Comparison of ENCODE assay signal across 8 cellular contexts in genomic region chr2:42133771-42134195, GRCh38. TPM values are rescaled to one million over a fixed set of nuclear protein-coding genes. Genes with fewer than 3 reads are reported as not detected.
A peak's percentile ranks its signal among the peaks of the same experiment; 100 is the strongest.
DNase-seq lines count a peak whose midpoint lies in the region; ATAC-seq and TF ChIP-seq lines count a peak whose summit lies in the region.

No MANE protein-coding gene starts in this region.

- H4K20me1 ChIP-seq in IMR-90 (ENCODE audit: insufficient read depth, low read length), result no peaks in the 10 kb centered on the region

- peak overlapping the region; percentile 78 for H2BK120ac ChIP-seq in IMR-90 (ENCODE audit: low read depth, low read length)

- H4K5ac ChIP-seq in IMR-90 (ENCODE audit: low read depth, low read length), result no peak overlapping the region; the same call in 1 of the 2 replicates

- dilution Hi-C loops in IMR-90 (cut with HindIII; ENCODE audit: low sequenced_read_pairs, unreplicated experiment), result no loop called here

- no peak overlapping the region for H2AK9ac ChIP-seq in IMR-90 (replicated peaks; ENCODE audit: low read depth, low read length, poor library complexity)

- peak overlapping the region; percentile 7 for H3K4ac ChIP-seq in IMR-90 (ENCODE audit: low read depth, low read length)

- H3K4me1 ChIP-seq in IMR-90 (ENCODE audit: control insufficient read depth, insufficient read depth, low read length), result peaks cover 31% of the 10 kb centered on the region

- POLR2A ChIA-PET in IMR-90 (lab: Charles Lee; ENCODE audit: unreplicated experiment), result interaction anchor here (0.7 kb wide), 1 partner anchor 39 kb away, joined by 4 read pairs; no protein-coding TSS in a partner anchor

- H3K9me3 ChIP-seq in IMR-90 (ENCODE audit: control insufficient read depth, insufficient read depth, low read length), result peaks cover 3% of the 10 kb centered on the region; the same call in 1 of the 2 replicates

- DNase-seq in AG10803 (ENCODE audit: low read depth) (no peak), IMR-90 (no peak), natural killer cell (no peak), putamen (ENCODE audit: low spot score) (no peak), Kasumi-1 (lab: John Stamatoyannopoulos, UW) (no peak), endothelial cell (ENCODE audit: low spot score) (no peak)

- H3K18ac ChIP-seq in IMR-90 (ENCODE audit: low read depth, low read length), result peak overlapping the region; percentile 47

- CTCF ChIA-PET in IMR-90 (lab: Yijun Ruan, JAX), result no interaction called here

- peak overlapping the region in 4 of 5 experiments; percentile 6 to 92 (median 82) for H3K27ac Mint-ChIP-seq in brain
- peak overlapping the region; percentile 89 to 95 for H3K27ac Mint-ChIP-seq in natural killer cell
- no peak overlapping the region for H3K27ac Mint-ChIP-seq in endothelial cell (ENCODE audit: unreplicated experiment)

- no peak overlapping the region for H2BK5ac ChIP-seq in IMR-90 (ENCODE audit: low read depth, low read length, poor library complexity, severe bottlenecking)

- no peaks in the 10 kb centered on the region for H3K27me3 Mint-ChIP-seq in brain
- H3K27me3 Mint-ChIP-seq in natural killer cell (ENCODE audit: low read depth in 2 of 2), result no peaks in the 10 kb centered on the region
- H3K27me3 Mint-ChIP-seq in endothelial cell (ENCODE audit: unreplicated experiment), result peaks cover 4% of the 10 kb centered on the region

- H3K4me3 Mint-ChIP-seq in brain (peak overlapping the region; percentile 37 to 76 (median 70)), natural killer cell (peak overlapping the region; percentile 67), endothelial cell (ENCODE audit: unreplicated experiment) (no peak overlapping the region)

- TF ChIP-seq CTCF in AG10803 (conservative IDR thresholded peaks at IDR 0.05; ENCODE audit: low read length) (no peak), IMR-90 (conservative IDR thresholded peaks at IDR 0.05; ENCODE audit: low read depth, low read length) (no peak), brain (conservative IDR thresholded peaks at IDR 0.05) (no peak), natural killer cell (IDR thresholded peaks at IDR 0.05) (no peak), endothelial cell (IDR thresholded peaks at IDR 0.05; ENCODE audit: unreplicated experiment) (no peak)

- peak overlapping the region; percentile 8 for H4K91ac ChIP-seq in IMR-90 (ENCODE audit: insufficient read depth, low read depth, low read length)

- H3K79me1 ChIP-seq in IMR-90 (ENCODE audit: low read depth in 1 of 2, low read length in 2 of 2), result no peaks in the 10 kb centered on the region

- 93% methylated on average over 3 of the region's 11 CpGs; no CpG with 5 or more reads in 1 of the 2 experiments for WGBS in IMR-90 (ENCODE audit: extremely low coverage in 2 of 2, insufficient read length in 1 of 2), 2 experiments

- TF ChIP-seq RAD21 in IMR-90 (IDR thresholded peaks at IDR 0.05; ENCODE audit: low read length), result no peak

- H3K23ac ChIP-seq in IMR-90 (ENCODE audit: low read depth, low read length), result no peak overlapping the region

- H3K36me3 Mint-ChIP-seq in brain, result no peaks in the 10 kb centered on the region
- no peaks in the 10 kb centered on the region for H3K36me3 Mint-ChIP-seq in natural killer cell
- H3K36me3 Mint-ChIP-seq in endothelial cell (ENCODE audit: low read depth, unreplicated experiment), result no peaks in the 10 kb centered on the region

- intact Hi-C loops in IMR-90 (cut with micrococcal nuclease) (loop anchor here (2.0 kb wide), 1 partner anchor 31 kb away; no protein-coding TSS in a partner anchor), natural killer cell (cut with micrococcal nuclease) (loop anchor here (1.0 to 2.0 kb wide), 5 partner anchors 31 to 237 kb away; partner anchors contain the start of gene EML4)

- H2AK5ac ChIP-seq in IMR-90 (ENCODE audit: low read depth, low read length), result peak overlapping the region; percentile 55; the same call in 1 of the 2 replicates

- peaks cover 12% of the 10 kb centered on the region for H3K9me1 ChIP-seq in IMR-90 (ENCODE audit: insufficient read depth, low read length)

- no peaks in the 10 kb centered on the region for H3K9me3 Mint-ChIP-seq in brain
- H3K9me3 Mint-ChIP-seq in natural killer cell, result no peaks in the 10 kb centered on the region
- no peaks in the 10 kb centered on the region for H3K9me3 Mint-ChIP-seq in endothelial cell (ENCODE audit: unreplicated experiment)

- in situ Hi-C loops in IMR-90 (cut with MboI; ENCODE audit: low sequenced_read_pairs), result no loop called here

- H3K4me3 ChIP-seq in AG10803 (ENCODE audit: low read length) (peak overlapping the region; percentile 48), IMR-90 (ENCODE audit: insufficient read depth, low read depth, low read length) (no peak overlapping the region)

- no peak overlapping the region for H2AFZ ChIP-seq in IMR-90 (replicated peaks; ENCODE audit: low read length, poor library complexity)

- H3K9ac ChIP-seq in IMR-90 (ENCODE audit: low read depth, low read length), result no peak overlapping the region

- H3K36me3 ChIP-seq in IMR-90 (ENCODE audit: control insufficient read depth, insufficient read depth, low read length), result no peaks in the 10 kb centered on the region

- H2BK15ac ChIP-seq in IMR-90 (ENCODE audit: low read depth, low read length), result peak overlapping the region; percentile 78; the same call in 2 of the 3 replicates

- no TSS peak for BruUV-seq in IMR-90 (replicated peaks; lab: Mats Ljungman, UMichigan)

- TF ChIP-seq POLR2A in IMR-90 (IDR thresholded peaks at IDR 0.05; ENCODE audit: low read depth, low read length), result no peak

- peak overlapping the region; percentile 65 for H3K27ac ChIP-seq in IMR-90 (ENCODE audit: insufficient read depth, low read length)

- H2BK20ac ChIP-seq in IMR-90 (ENCODE audit: low read depth, low read length), result peak overlapping the region; percentile 65

- 0 out of 2 replicates have a peak overlapping the region, but pooled peaks have one; percentile 5 for H3K56ac ChIP-seq in IMR-90 (ENCODE audit: extremely low read depth, insufficient read depth, low read length)

- peaks cover 47% of the 10 kb centered on the region for H3K4me1 Mint-ChIP-seq in brain
- H3K4me1 Mint-ChIP-seq in natural killer cell, result peaks cover 40 to 48% of the 10 kb centered on the region in 2 donors
- peaks cover 42% of the 10 kb centered on the region for H3K4me1 Mint-ChIP-seq in endothelial cell (ENCODE audit: unreplicated experiment)

- H3K14ac ChIP-seq in IMR-90 (replicated peaks; ENCODE audit: low read depth, low read length), result 0 out of 2 replicates have a peak overlapping the region, but pooled peaks have one; percentile 8

- ATAC-seq in IMR-90 (ENCODE audit: low read depth) (no peak), natural killer cell (no peak), HG03139 (IDR thresholded peaks at IDR 0.05; ENCODE audit: unreplicated experiment) (no peak)

- H4K8ac ChIP-seq in IMR-90 (ENCODE audit: low read depth in 2 of 2, low read length in 2 of 2), result peak overlapping the region; percentile 14 to 63; a peak in 1 of 4 replicates

- no peak overlapping the region for H3K4me2 ChIP-seq in IMR-90 (ENCODE audit: low read depth, low read length)

- no peaks in the 10 kb centered on the region for H3K27me3 ChIP-seq in IMR-90 (ENCODE audit: control insufficient read depth, insufficient read depth, low read length)

TF ChIP-seq in IMR-90, 13 proteins besides CTCF, POLR2A, EP300 and RAD21:
- TF ChIP-seq CHD1 (IDR thresholded peaks at IDR 0.05; ENCODE audit: low read depth, low read length) (no peak), CEBPB (IDR thresholded peaks at IDR 0.05; ENCODE audit: low read depth, low read length) (no peak), USF2 (IDR thresholded peaks at IDR 0.05; ENCODE audit: low read depth, low read length) (no peak), RFX5 (IDR thresholded peaks at IDR 0.05; ENCODE audit: low read depth, low read length) (no peak), FOS (IDR thresholded peaks at IDR 0.05; ENCODE audit: low read depth, low read length) (no peak), MAZ (IDR thresholded peaks at IDR 0.05; ENCODE audit: borderline replicate concordance, low read depth, low read length) (no peak), MAFK (IDR thresholded peaks at IDR 0.05; ENCODE audit: low read depth, low read length) (no peak), SMC3 (IDR thresholded peaks at IDR 0.05; ENCODE audit: low read depth, low read length) (no peak)

RNA-seq across cellular contexts. Expression of gene EML4, which starts 35.4 kb away (rescaled TPM):
- 73.7 and 85.8 TPM in 2 replicates for total RNA-seq in IMR-90 (2012; rRNA removed)
- polyA plus RNA-seq in IMR-90 (2012; rRNA removed), result 24.8 and 29.7 TPM in 2 replicates
- polyA plus RNA-seq in IMR-90 (2012; cell fraction: cytosol; rRNA removed), result 6.9 and 14.5 TPM in 2 replicates
- 24.1 and 88.2 TPM in 2 replicates for polyA plus RNA-seq in IMR-90 (2012; cell fraction: nucleus; rRNA removed; ENCODE audit: low replicate concordance)
- 10.7 TPM for polyA plus RNA-seq in brain (ENCODE audit: insufficient read depth, low read depth, low replicate concordance)
- total RNA-seq in natural killer cell, result 100 to 1,000 TPM in 1 of 3 donors, 10 to 100 TPM in 2; 88.4 to 136 (median 91.5) TPM
- 49.7 TPM for total RNA-seq in endothelial cell (ENCODE audit: unreplicated experiment)
